18 cellular contexts compared by ENCODE assay signal in the genomic region with DNA sequence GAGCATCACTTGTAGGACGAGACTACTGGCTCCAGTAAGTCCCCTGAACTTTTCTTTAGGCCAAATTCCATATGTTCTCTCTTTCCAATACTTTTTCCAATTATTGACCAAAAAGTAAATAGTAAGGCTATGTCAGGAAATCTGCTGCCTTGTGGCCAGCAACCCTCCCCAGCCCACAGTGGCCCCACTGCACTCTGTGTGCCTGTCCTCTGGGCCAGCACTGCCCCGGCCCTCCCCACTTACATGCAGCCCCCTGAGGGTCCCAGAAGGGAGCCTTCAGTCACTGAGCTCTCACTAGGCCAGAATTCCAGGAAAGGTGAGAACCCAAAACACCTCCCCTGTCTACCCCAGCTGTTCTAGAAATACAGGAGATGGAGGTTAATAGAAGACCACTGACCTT. TPM values are rescaled to one million over a fixed set of nuclear protein-coding genes. Genes with fewer than 3 reads are reported as not detected.
DNase-seq lines count a peak whose midpoint lies in the region; ATAC-seq and TF ChIP-seq lines count a peak whose summit lies in the region.
"Had no signal": no experiment of that assay in that cellular context is flagged by ENCODE, and none has a peak within 500 bp of the region (broad histone marks: within the 10 kb centered on the region; RNA-seq: fewer than 3 reads in every experiment).

No MANE protein-coding gene starts in this region.

- H3K4me3 ChIP-seq in RWPE2 (ENCODE audit: severe bottlenecking): no peak overlapping the region
- H3K4me3 ChIP-seq in sigmoid colon: no peak overlapping the region
- H3K4me3 ChIP-seq: GM23338 had no signal

- no peaks in the 10 kb centered on the region for H3K9me3 ChIP-seq in RWPE2 (ENCODE audit: severe bottlenecking)
- H3K9me3 ChIP-seq in sigmoid colon: peaks cover 0 to 6% (median 2%) of the 10 kb centered on the region in 4 donors
- H3K9me3 ChIP-seq: Caco-2 had no signal

- no peak for TF ChIP-seq POLR2A in sigmoid colon (IDR thresholded peaks at IDR 0.05)

- DNase-seq in cardiac septum (ENCODE audit: low spot score) (peak; percentile 29), left ventricle myocardium superior (no peak), RWPE2 (ENCODE audit: low spot score) (peak; percentile 39), sigmoid colon (peak; percentile 29), GM13977 (ENCODE audit: low spot score) (no peak), LoVo (ENCODE audit: low spot score) (no peak)
- DNase-seq: AML-193; BE2C; Caco-2; CD4-positive, CD25-positive, alpha-beta regulatory T cell; CD8-positive, alpha-beta T cell; DMS153; DND-41; H9 had no signal

- no peaks in the 10 kb centered on the region for H3K36me3 ChIP-seq in RWPE2 (ENCODE audit: low read depth)
- H3K36me3 ChIP-seq in sigmoid colon: no peaks in the 10 kb centered on the region
- H3K36me3 ChIP-seq: BE2C had no signal

- no peak overlapping the region for H3K27ac ChIP-seq in RWPE2 (ENCODE audit: poor library complexity, severe bottlenecking)
- H3K27ac ChIP-seq in sigmoid colon: no peak overlapping the region
- H3K27ac ChIP-seq: 22Rv1, C4-2B had no signal

- no peaks in the 10 kb centered on the region for H3K4me1 ChIP-seq in RWPE2 (ENCODE audit: insufficient read depth, poor library complexity, severe bottlenecking)
- H3K4me1 ChIP-seq in sigmoid colon: peaks cover 0 to 10% (median 5%) of the 10 kb centered on the region in 4 donors
- H3K4me1 ChIP-seq: BE2C, Caco-2 had no signal

- in situ Hi-C loops in GM13977 (cut with MboI; ENCODE audit: low pct_unique_long_range_greater_than_20kb, low sequenced_read_pairs, unreplicated experiment): no loop called here

- H3K27me3 ChIP-seq in RWPE2 (ENCODE audit: insufficient read depth, poor library complexity, severe bottlenecking): no peaks in the 10 kb centered on the region
- H3K27me3 ChIP-seq in sigmoid colon: no peaks in the 10 kb centered on the region
- H3K27me3 ChIP-seq: BE2C had no signal

- 82 to 88% methylated on average over 2 of the region's 2 CpGs for whole genome bisulfite sequencing in sigmoid colon, 2 donors

- no peak for TF ChIP-seq CTCF in RWPE2 (IDR thresholded peaks at IDR 0.05; ENCODE audit: poor library complexity, severe bottlenecking)
- TF ChIP-seq CTCF in sigmoid colon (IDR thresholded peaks at IDR 0.05): no peak
- no peak for TF ChIP-seq CTCF in GM13977 (IDR thresholded peaks at IDR 0.05; ENCODE audit: extremely low read depth, insufficient read depth, missing control alignments)

- intact Hi-C loops in cardiac septum (cut with DNase I) (no loop called here), left ventricle myocardium superior (cut with micrococcal nuclease) (no loop called here), sigmoid colon (cut with DNase I) (no loop called here)

- ATAC-seq in left ventricle myocardium superior (no peak), RWPE2 (ENCODE audit: low read depth) (no peak)
- ATAC-seq: CD8-positive, alpha-beta T cell; GM23338; HCT116 had no signal

- TF ChIP-seq EP300 in sigmoid colon (IDR thresholded peaks at IDR 0.05): no peak

RNA-seq across cellular contexts. Expression of a gene that starts 21.3 kb away (rescaled TPM):
- 7.8 TPM for total RNA-seq in cardiac septum
- 6.8 TPM for total RNA-seq in left ventricle myocardium superior
- total RNA-seq in sigmoid colon: 10 to 100 TPM; 36.4 to 71.2 (median 46.9) TPM
- 10 to 100 TPM in 1 of 3 donors, 1 to 10 TPM in 2; 8.6 to 13.2 (median 9.0) TPM for polyA plus RNA-seq in sigmoid colon
- total RNA-seq: CD4-positive, CD25-positive, alpha-beta regulatory T cell; CD8-positive, alpha-beta T cell had no signal
- polyA plus RNA-seq: CD4-positive, CD25-positive, alpha-beta regulatory T cell had no signal

Comparison
In these comparisons a context has a peak if more than half of its experiments do, and no peak if none do; other contexts are left out.
1. DNase-seq: peak in cardiac septum (single experiment), RWPE2 (single experiment) and sigmoid colon (single experiment); none in left ventricle myocardium superior (single experiment), GM13977 (single experiment) and LoVo (single experiment).